16 cellular contexts compared by ENCODE assay signal in genomic region chr1:243414152-243414494, GRCh38.
A peak's percentile ranks its signal among the peaks of the same experiment; 100 is the strongest.
DNase-seq lines count a peak whose midpoint lies in the region; ATAC-seq and TF ChIP-seq lines count a peak whose summit lies in the region.
"Had no signal": no experiment of that assay in that cellular context is flagged by ENCODE, and none has a peak within 500 bp of the region (broad histone marks: within the 10 kb centered on the region; RNA-seq: fewer than 3 reads in every experiment).

No MANE protein-coding gene starts in this region.

- no peaks in the 10 kb centered on the region for H3K36me3 ChIP-seq in KOPT-K1 (ENCODE audit: insufficient read depth, low read length)

- peak overlapping the region; percentile 89 for H3K27ac ChIP-seq in KOPT-K1 (ENCODE audit: low read depth, low read length, poor library complexity, severe bottlenecking)

- H3K27me3 Mint-ChIP-seq in activated naive CD4-positive, alpha-beta T cell treated with anti-CD3 and anti-CD28 coated beads, Interleukin-2, amount 10 ng/mL, durations not matched to agents 7 days and 5 days = no peaks in the 10 kb centered on the region
- no peaks in the 10 kb centered on the region for H3K27me3 Mint-ChIP-seq in nephron progenitor cell (ENCODE audit: low read depth, poor library complexity)
- H3K27me3 Mint-ChIP-seq: CD4-positive, alpha-beta memory T cell had no signal

- CTCF ChIA-PET in activated naive CD4-positive, alpha-beta T cell treated with anti-CD3 and anti-CD28 coated beads, Interleukin-2, amount 10 ng/mL, durations not matched to agents 7 days and 5 days (lab: Charles Lee) = no interaction called here

- H3K4me3 Mint-ChIP-seq in activated naive CD4-positive, alpha-beta T cell treated with anti-CD3 and anti-CD28 coated beads, Interleukin-2, amount 10 ng/mL, durations not matched to agents 7 days and 5 days = no peak overlapping the region
- no peak overlapping the region for H3K4me3 Mint-ChIP-seq in nephron progenitor cell

- TF ChIP-seq CTCF in nephron progenitor cell (IDR thresholded peaks at IDR 0.05) = no peak

- peaks cover 31% of the 10 kb centered on the region for H3K4me1 Mint-ChIP-seq in activated naive CD4-positive, alpha-beta T cell treated with anti-CD3 and anti-CD28 coated beads, Interleukin-2, amount 10 ng/mL, durations not matched to agents 7 days and 5 days
- H3K4me1 Mint-ChIP-seq in nephron progenitor cell = peaks cover 23% of the 10 kb centered on the region

- no peaks in the 10 kb centered on the region for H3K9me3 ChIP-seq in KOPT-K1 (ENCODE audit: insufficient read depth, low read length, poor library complexity, severe bottlenecking)

- no peak for DNase-seq in activated naive CD4-positive, alpha-beta T cell treated with anti-CD3 and anti-CD28 coated beads, Interleukin-2, amount 10 ng/mL, durations not matched to agents 7 days and 5 days
- no peak for DNase-seq in activated naive CD4-positive, alpha-beta T cell treated with anti-CD3 and anti-CD28 coated beads, Interleukin-2, amount 50 U/mL, for 16 hours
- DNase-seq in nephron progenitor cell (no peak), KG1 (lab: John Stamatoyannopoulos, UW) (no peak)
- DNase-seq: Calu3, IMR-90, NCI-H1105, NCI-H2227 treated with DMSO at 0.1 percent for 48 hours, NCI-H524, SHP77 had no signal

- ATAC-seq in GM18867 (IDR thresholded peaks at IDR 0.05; ENCODE audit: unreplicated experiment) = peak; percentile 6
- no peak for ATAC-seq in GM19467 (IDR thresholded peaks at IDR 0.05; ENCODE audit: unreplicated experiment)
- no peak for ATAC-seq in HG03045 (IDR thresholded peaks at IDR 0.05; ENCODE audit: unreplicated experiment)
- ATAC-seq: SK-N-SH treated with all-trans-retinoic acid at 6 μM for 48 hours had no signal

- no peaks in the 10 kb centered on the region for H3K9me3 Mint-ChIP-seq in activated naive CD4-positive, alpha-beta T cell treated with anti-CD3 and anti-CD28 coated beads, Interleukin-2, amount 10 ng/mL, durations not matched to agents 7 days and 5 days
- H3K9me3 Mint-ChIP-seq in nephron progenitor cell = no peaks in the 10 kb centered on the region
- H3K9me3 Mint-ChIP-seq: CD4-positive, alpha-beta memory T cell had no signal

- peaks cover 15% of the 10 kb centered on the region for H3K36me3 Mint-ChIP-seq in activated naive CD4-positive, alpha-beta T cell treated with anti-CD3 and anti-CD28 coated beads, Interleukin-2, amount 10 ng/mL, durations not matched to agents 7 days and 5 days
- H3K36me3 Mint-ChIP-seq in nephron progenitor cell (ENCODE audit: low read depth) = peaks cover 8% of the 10 kb centered on the region

- peak overlapping the region; percentile 0 for H3K27ac Mint-ChIP-seq in activated naive CD4-positive, alpha-beta T cell treated with anti-CD3 and anti-CD28 coated beads, Interleukin-2, amount 10 ng/mL, durations not matched to agents 7 days and 5 days
- H3K27ac Mint-ChIP-seq in nephron progenitor cell = peak overlapping the region; percentile 10
